1 cellular context compared by ENCODE assay signal in genomic region chr12:110022980-110023633, GRCh38.
A peak's percentile ranks its signal among the peaks of the same experiment; 100 is the strongest.
TF ChIP-seq lines count a peak whose summit lies in the region.

No MANE protein-coding gene starts in this region.

TF ChIP-seq in HepG2, 621 proteins besides CTCF, POLR2A, EP300 and RAD21:
- TF ChIP-seq SIN3B (IDR thresholded peaks at IDR 0.05; ENCODE audit: low read length) (no peak), CEBPB (IDR thresholded peaks at IDR 0.05; ENCODE audit: borderline replicate concordance, low read depth, low read length) (no peak), ZNF550 (CRISPR knock-in tag; IDR thresholded peaks at IDR 0.05; ENCODE audit: borderline replicate concordance) (no peak), ZNF414 (CRISPR knock-in tag; IDR thresholded peaks at IDR 0.05) (no peak), ZNF333 (CRISPR knock-in tag; IDR thresholded peaks at IDR 0.05; ENCODE audit: borderline replicate concordance) (no peak), ZUFSP (CRISPR knock-in tag; IDR thresholded peaks at IDR 0.05; ENCODE audit: borderline replicate concordance) (no peak), NFE2L2 (IDR thresholded peaks at IDR 0.05; ENCODE audit: low read length) (peak; percentile 32; the same call in 1 of the 2 replicates), MAFK (conservative IDR thresholded peaks at IDR 0.05 in 1 of 2, IDR thresholded peaks at IDR 0.05 in 1 of 2; ENCODE audit: low read length in 2 of 2) (peak in 1 of 2 experiments; percentile 41; a peak in 1 of 4 replicates)
